In the genomic region with DNA sequence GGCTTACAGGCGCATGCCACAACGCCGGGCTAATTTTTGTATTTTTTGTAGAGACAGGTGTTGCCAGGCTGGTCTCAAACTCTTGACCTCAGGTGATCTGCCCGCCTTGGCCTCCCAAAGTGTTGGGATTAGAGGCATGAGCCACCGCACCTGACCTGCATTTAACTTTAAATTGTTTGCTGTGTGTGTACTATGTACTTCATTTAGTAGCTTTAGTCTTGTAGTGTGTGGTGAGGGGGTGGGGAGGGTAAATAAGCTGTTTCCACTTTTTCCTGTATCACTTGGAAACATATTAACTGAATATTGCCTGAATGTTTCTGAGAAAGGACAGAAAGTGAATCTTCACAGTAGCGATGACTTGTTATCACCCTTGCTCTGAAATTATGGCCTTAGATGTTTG, we compare ENCODE assay signal across 21 cellular contexts. TPM values are rescaled to one million over a fixed set of nuclear protein-coding genes. Genes with fewer than 3 reads are reported as not detected.
"Had no signal": no experiment of that assay in that cellular context is flagged by ENCODE, and none has a peak within 500 bp of the region (broad histone marks: within the 10 kb centered on the region; RNA-seq: fewer than 3 reads in every experiment).

No MANE protein-coding gene starts in this region.

- H3K27me3 ChIP-seq: MG63, SJSA1 had no signal

- H3K9me3 ChIP-seq: MG63, SJSA1 had no signal

- H3K27ac ChIP-seq: HL-60, SJSA1, SK-N-MC had no signal

- H3K4me3 ChIP-seq: MG63, SJSA1, SK-N-MC had no signal

- H3K4me1 ChIP-seq: SJSA1 had no signal

- DNase-seq: IMR-90, Karpas-422, KG1, MG63, NCI-H1092, NCI-H1105 treated with DMSO at 0.1 percent for 48 hours, NCI-H1417 treated with DMSO at 0.1 percent for 48 hours, NCI-H146, NCI-H1930, NCI-H2081, NCI-H2107, NCI-H2227 treated with DMSO at 0.1 percent for 48 hours, NCI-H69, NCI-H774, Right ventricle myocardium superior, RPMI8226, SIG-M5 had no signal

RNA-seq across cellular contexts. Expression of a gene that starts 14.3 kb away (rescaled TPM):
- total RNA-seq: IMR-90, NCI-H460, Right ventricle myocardium superior, SJSA1 had no signal
- polyA plus RNA-seq: IMR-90 had no signal

RNA-seq across cellular contexts. Expression of a gene that starts 32.8 kb away (rescaled TPM):
- total RNA-seq: SJSA1 had no signal
